Comparison of ENCODE assay signal across 1 cellular context in genomic region chr22:50342651-50343540, GRCh38.
TF ChIP-seq lines count a peak whose summit lies in the region.

TSS of gene PPP6R2 (plus strand) at chr22:50343327. CDS start at chr22:50393909, 50,582 bp downstream.

TF ChIP-seq in HEK293, 187 proteins besides CTCF, POLR2A, EP300 and RAD21 (continued from another document and continues in another):
- TF ChIP-seq ZNF350 (tag by site-specific recombination; IDR thresholded peaks at IDR 0.05) (no peak), ZFP69B (tag by site-specific recombination; IDR thresholded peaks at IDR 0.05) (no peak), ZXDB (tag by site-specific recombination; IDR thresholded peaks at IDR 0.05) (peak; percentile 87), ZNF2 (tag by site-specific recombination; IDR thresholded peaks at IDR 0.05) (no peak), ZBTB44 (tag by site-specific recombination; IDR thresholded peaks at IDR 0.05) (no peak), ZBTB8A (tag by site-specific recombination; IDR thresholded peaks at IDR 0.05) (peak; percentile 34; the same call in 1 of the 2 replicates), ZNF280D (tag by site-specific recombination; IDR thresholded peaks at IDR 0.05) (no peak), ZNF223 (tag by site-specific recombination; IDR thresholded peaks at IDR 0.05) (peak; percentile 92), ZBTB1 (tag by site-specific recombination; IDR thresholded peaks at IDR 0.05) (no peak), ZNF433 (tag by site-specific recombination; IDR thresholded peaks at IDR 0.05; ENCODE audit: low read depth) (no peak), PBX3 (CRISPR knock-in tag; IDR thresholded peaks at IDR 0.05) (peak; percentile 54; the same call in 1 of the 2 replicates), ZNF629 (tag by site-specific recombination; IDR thresholded peaks at IDR 0.05) (0 out of 2 replicates have a peak, but pooled peaks have one; percentile 9), ZNF24 (tag by site-specific recombination; IDR thresholded peaks at IDR 0.05) (no peak), ZNF18 (tag by site-specific recombination; IDR thresholded peaks at IDR 0.05) (no peak), HOXA7 (CRISPR knock-in tag; IDR thresholded peaks at IDR 0.05; ENCODE audit: borderline replicate concordance) (no peak), ZNF23 (tag by site-specific recombination; IDR thresholded peaks at IDR 0.05; ENCODE audit: borderline replicate concordance) (no peak), MYNN (tag by site-specific recombination; IDR thresholded peaks at IDR 0.05; ENCODE audit: borderline replicate concordance) (no peak), ZNF488 (tag by site-specific recombination; IDR thresholded peaks at IDR 0.05) (no peak), ZNF585B (tag by site-specific recombination; IDR thresholded peaks at IDR 0.05) (no peak), ZNF157 (tag by site-specific recombination; IDR thresholded peaks at IDR 0.05) (no peak), ELK4 (IDR thresholded peaks at IDR 0.05; ENCODE audit: borderline replicate concordance, low read depth, low read length) (no peak), ZNF664 (tag by site-specific recombination; IDR thresholded peaks at IDR 0.05) (no peak), ZNF48 (tag by site-specific recombination; IDR thresholded peaks at IDR 0.05) (no peak), ZNF670 (tag by site-specific recombination; IDR thresholded peaks at IDR 0.05; ENCODE audit: low read depth) (no peak), SP3 (tag by site-specific recombination; IDR thresholded peaks at IDR 0.05) (peak; percentile 88), OSR2 (tag by site-specific recombination; IDR thresholded peaks at IDR 0.05) (no peak), ZNF211 (tag by site-specific recombination; IDR thresholded peaks at IDR 0.05; ENCODE audit: low read depth) (no peak), ZNF449 (tag by site-specific recombination; IDR thresholded peaks at IDR 0.05) (no peak), ZNF747 (tag by site-specific recombination; IDR thresholded peaks at IDR 0.05) (no peak), ZNF362 (tag by site-specific recombination; IDR thresholded peaks at IDR 0.05) (no peak), ZNF280C (tag by site-specific recombination; IDR thresholded peaks at IDR 0.05) (no peak), ZNF391 (tag by site-specific recombination; IDR thresholded peaks at IDR 0.05; ENCODE audit: borderline replicate concordance, low read depth) (no peak), KLF8 (tag by site-specific recombination; IDR thresholded peaks at IDR 0.05) (peak; percentile 9; the same call in 1 of the 2 replicates), ZNF624 (tag by site-specific recombination; IDR thresholded peaks at IDR 0.05) (no peak), ZNF266 (tag by site-specific recombination; IDR thresholded peaks at IDR 0.05; ENCODE audit: low read depth) (no peak), REPIN1 (tag by site-specific recombination; IDR thresholded peaks at IDR 0.05; ENCODE audit: low read depth) (no peak), ZBTB21 (tag by site-specific recombination; IDR thresholded peaks at IDR 0.05) (no peak), IKZF3 (tag by site-specific recombination; IDR thresholded peaks at IDR 0.05) (no peak), ZBTB11 (tag by site-specific recombination; conservative IDR thresholded peaks at IDR 0.05; ENCODE audit: low read depth) (no peak), ZNF214 (tag by site-specific recombination; IDR thresholded peaks at IDR 0.05; ENCODE audit: borderline replicate concordance) (no peak), FEZF1 (tag by site-specific recombination; IDR thresholded peaks at IDR 0.05) (no peak), ZNF704 (tag by site-specific recombination; IDR thresholded peaks at IDR 0.05) (no peak), MEIS1 (CRISPR knock-in tag; IDR thresholded peaks at IDR 0.05; ENCODE audit: borderline replicate concordance) (no peak), ZNF221 (tag by site-specific recombination; IDR thresholded peaks at IDR 0.05; ENCODE audit: borderline replicate concordance) (no peak)
